ENCODE assay signal across 12 cellular contexts in the genomic region with DNA sequence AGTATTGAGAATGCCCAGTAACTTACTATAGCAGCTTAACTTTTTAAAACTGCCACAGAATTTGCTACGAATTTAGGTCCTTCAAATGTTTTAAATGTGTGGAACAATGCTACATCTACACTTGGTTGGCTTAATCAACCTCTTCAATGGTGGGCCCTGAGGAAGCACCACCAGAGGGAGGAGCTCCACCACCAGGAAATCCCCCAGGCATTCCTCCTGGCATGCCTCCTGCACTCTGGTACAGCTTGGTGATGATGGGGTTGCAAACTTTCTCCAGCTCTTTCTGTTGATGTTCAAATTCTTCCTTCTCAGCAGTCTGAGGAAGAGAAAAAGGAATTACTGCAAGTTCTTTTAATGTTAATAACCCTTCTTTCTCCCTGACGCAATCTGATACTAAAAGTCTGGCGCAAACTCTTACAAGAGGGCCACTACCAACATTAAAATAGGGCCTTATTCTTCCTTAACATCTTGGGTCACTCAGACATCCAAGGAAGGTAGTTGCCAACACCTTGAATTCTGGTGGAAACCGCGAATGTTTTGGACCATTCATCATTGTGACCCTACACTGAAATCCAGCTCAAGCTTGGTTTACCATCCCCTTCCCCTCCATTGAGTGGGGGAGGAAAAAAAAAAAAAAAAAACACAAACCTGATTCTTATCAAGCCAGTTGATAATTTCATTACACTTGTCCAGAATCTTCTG. TPM values are rescaled to one million over a fixed set of nuclear protein-coding genes. Genes with fewer than 3 reads are reported as not detected.
DNase-seq lines count a peak whose midpoint lies in the region; TF ChIP-seq lines count a peak whose summit lies in the region.
"Had no signal": no experiment of that assay in that cellular context is flagged by ENCODE, and none has a peak within 500 bp of the region (broad histone marks: within the 10 kb centered on the region; RNA-seq: fewer than 3 reads in every experiment).

No MANE protein-coding gene starts in this region.

- peaks cover 91% of the 10 kb centered on the region for H3F3A ChIP-seq in MM.1S (ENCODE audit: insufficient read depth, low read length)

- TF ChIP-seq EP300 in sigmoid colon (IDR thresholded peaks at IDR 0.05) = no peak

- H3K9me3 ChIP-seq in MM.1S (replicated peaks; ENCODE audit: insufficient read depth, low read length) (no peaks in the 10 kb centered on the region), sigmoid colon (no peaks in the 10 kb centered on the region), SJCRH30 (replicated peaks) (no peaks in the 10 kb centered on the region)
- H3K9me3 ChIP-seq: ovary had no signal

- peak overlapping the region; percentile 78; the same call in 1 of the 2 replicates for H3K4me2 ChIP-seq in MM.1S (ENCODE audit: low read depth, low read length)

- peaks cover 75% of the 10 kb centered on the region for H3K36me3 Mint-ChIP-seq in T-helper 1 cell treated with Interleukin-12 subunit alpha and Interleukin-12 subunit beta and Interleukin-4 antibody, amounts not matched to agents 30 μg/mL and 1 μg/mL, for 36 hours (ENCODE audit: low read depth)
- peaks cover 89% of the 10 kb centered on the region for H3K36me3 Mint-ChIP-seq in dendritic cell treated with granulocyte-macrophage colony-stimulating factor and Interleukin-4, amounts not matched to agents 40 ng/mL and 50 ng/mL, for 4 days (ENCODE audit: low read depth)

- peaks cover 45% of the 10 kb centered on the region for H3K36me3 ChIP-seq in MM.1S (replicated peaks; ENCODE audit: insufficient read depth, low read length)
- peaks cover 33 to 75% (median 49%) of the 10 kb centered on the region in 4 donors for H3K36me3 ChIP-seq in sigmoid colon
- peaks cover 71% of the 10 kb centered on the region for H3K36me3 ChIP-seq in SJCRH30
- H3K36me3 ChIP-seq: ovary had no signal

- H3K9me3 Mint-ChIP-seq in T-helper 1 cell treated with Interleukin-12 subunit alpha and Interleukin-12 subunit beta and Interleukin-4 antibody, amounts not matched to agents 30 μg/mL and 1 μg/mL, for 36 hours = no peaks in the 10 kb centered on the region
- H3K9me3 Mint-ChIP-seq in dendritic cell treated with granulocyte-macrophage colony-stimulating factor and Interleukin-4, amounts not matched to agents 40 ng/mL and 50 ng/mL, for 4 days = no peaks in the 10 kb centered on the region

- DNase-seq in T-helper 1 cell = no peak
- no peak for DNase-seq in MM.1S
- DNase-seq in sigmoid colon = no peak
- no peak for DNase-seq in epidermal melanocyte (ENCODE audit: insufficient read length, low spot score)
- no peak for DNase-seq in DMS153 (lab: John Stamatoyannopoulos, UW)
- no peak for DNase-seq in SJCRH30
- DNase-seq: H7, NCI-H226, ovary, T-helper 9 cell had no signal

- TF ChIP-seq POLR2A in sigmoid colon (IDR thresholded peaks at IDR 0.05) = no peak

- peak overlapping the region; percentile 7; the same call in 1 of the 2 replicates for H3K9ac ChIP-seq in MM.1S (ENCODE audit: low read length)

- intact Hi-C loops in dendritic cell treated with granulocyte-macrophage colony-stimulating factor and Interleukin-4, amounts not matched to agents 40 ng/mL and 50 ng/mL, for 4 days (cut with micrococcal nuclease) = no loop called here
- intact Hi-C loops in sigmoid colon (cut with DNase I) = loop anchor here (10.0 kb wide), 1 partner anchor 143 kb away; no protein-coding TSS in a partner anchor

- H3K4me3 Mint-ChIP-seq in T-helper 1 cell treated with Interleukin-12 subunit alpha and Interleukin-12 subunit beta and Interleukin-4 antibody, amounts not matched to agents 30 μg/mL and 1 μg/mL, for 36 hours = peak overlapping the region; percentile 99
- peak overlapping the region; percentile 13 for H3K4me3 Mint-ChIP-seq in dendritic cell treated with granulocyte-macrophage colony-stimulating factor and Interleukin-4, amounts not matched to agents 40 ng/mL and 50 ng/mL, for 4 days

- 0 out of 2 replicates have a peak overlapping the region, but pooled peaks have one; percentile 95 for H3K4me3 ChIP-seq in MM.1S (ENCODE audit: low read length)
- H3K4me3 ChIP-seq in sigmoid colon = no peak overlapping the region
- H3K4me3 ChIP-seq in SJCRH30 = no peak overlapping the region
- H3K4me3 ChIP-seq: ovary had no signal

- peaks cover 77% of the 10 kb centered on the region for H4K20me1 ChIP-seq in MM.1S (ENCODE audit: insufficient read depth, low read length)

- H3K27me3 Mint-ChIP-seq in T-helper 1 cell treated with Interleukin-12 subunit alpha and Interleukin-12 subunit beta and Interleukin-4 antibody, amounts not matched to agents 30 μg/mL and 1 μg/mL, for 36 hours (ENCODE audit: low read depth) = no peaks in the 10 kb centered on the region
- no peaks in the 10 kb centered on the region for H3K27me3 Mint-ChIP-seq in dendritic cell treated with granulocyte-macrophage colony-stimulating factor and Interleukin-4, amounts not matched to agents 40 ng/mL and 50 ng/mL, for 4 days

- no peak overlapping the region for H2AFZ ChIP-seq in MM.1S (ENCODE audit: low read length)

- WGBS in sigmoid colon, 2 donors = 59 to 80% methylated on average over 5 of the region's 5 CpGs

- H3K9me2 ChIP-seq in MM.1S (replicated peaks; ENCODE audit: insufficient read depth, low read length) = no peaks in the 10 kb centered on the region

- no peak for TF ChIP-seq CTCF in MM.1S (IDR thresholded peaks at IDR 0.05; ENCODE audit: low read length)
- no peak for TF ChIP-seq CTCF in sigmoid colon (IDR thresholded peaks at IDR 0.05)

- H3K4me1 ChIP-seq in MM.1S (ENCODE audit: low read length) (peaks cover 25% of the 10 kb centered on the region), sigmoid colon (peaks cover 0 to 53% (median 42%) of the 10 kb centered on the region in 4 donors), SJCRH30 (peaks cover 5% of the 10 kb centered on the region; the same call in 1 of the 2 replicates)

- peak overlapping the region; percentile 46 for H3K27ac Mint-ChIP-seq in T-helper 1 cell treated with Interleukin-12 subunit alpha and Interleukin-12 subunit beta and Interleukin-4 antibody, amounts not matched to agents 30 μg/mL and 1 μg/mL, for 36 hours
- H3K27ac Mint-ChIP-seq in dendritic cell treated with granulocyte-macrophage colony-stimulating factor and Interleukin-4, amounts not matched to agents 40 ng/mL and 50 ng/mL, for 4 days = no peak overlapping the region

- H3K27ac ChIP-seq in MM.1S (ENCODE audit: low read length) (peak overlapping the region; percentile 99; the same call in 1 of the 2 replicates), sigmoid colon (peak overlapping the region in 3 of 4 donors; percentile 2 to 99 (median 5)), SJCRH30 (no peak overlapping the region)
- H3K27ac ChIP-seq: ovary had no signal

- peaks cover 54% of the 10 kb centered on the region for H3K4me1 Mint-ChIP-seq in T-helper 1 cell treated with Interleukin-12 subunit alpha and Interleukin-12 subunit beta and Interleukin-4 antibody, amounts not matched to agents 30 μg/mL and 1 μg/mL, for 36 hours (ENCODE audit: low read depth)
- peaks cover 48% of the 10 kb centered on the region for H3K4me1 Mint-ChIP-seq in dendritic cell treated with granulocyte-macrophage colony-stimulating factor and Interleukin-4, amounts not matched to agents 40 ng/mL and 50 ng/mL, for 4 days (ENCODE audit: low read depth)

- no peaks in the 10 kb centered on the region for H3K27me3 ChIP-seq in MM.1S (replicated peaks; ENCODE audit: insufficient read depth, low read length)
- no peaks in the 10 kb centered on the region for H3K27me3 ChIP-seq in sigmoid colon
- no peaks in the 10 kb centered on the region for H3K27me3 ChIP-seq in SJCRH30
- H3K27me3 ChIP-seq: ovary had no signal

- H3K79me2 ChIP-seq in MM.1S (ENCODE audit: low read length) = peaks cover 58% of the 10 kb centered on the region

RNA-seq across cellular contexts. Expression of a gene that starts 4.2 kb away (rescaled TPM):
- 100 to 1,000 TPM; 576 to 731 (median 702) TPM for total RNA-seq in sigmoid colon
- 100 to 1,000 TPM; 300 to 563 (median 354) TPM for polyA plus RNA-seq in sigmoid colon
- total RNA-seq in SJCRH30 (2014; rRNA removed; shearing (Covaris generic)) = 2,768 and 2,819 TPM in 2 replicates
